ENCODE assay signal across 14 cellular contexts in genomic region chr6:12343440-12344162, GRCh38. TPM values are rescaled to one million over a fixed set of nuclear protein-coding genes. Genes with fewer than 3 reads are reported as not detected.
DNase-seq lines count a peak whose midpoint lies in the region; ATAC-seq and TF ChIP-seq lines count a peak whose summit lies in the region.
"Had no signal": no experiment of that assay in that cellular context is flagged by ENCODE, and none has a peak within 500 bp of the region (broad histone marks: within the 10 kb centered on the region; RNA-seq: fewer than 3 reads in every experiment).

No MANE protein-coding gene starts in this region.

- H3K4me3 ChIP-seq in AG04449 (ENCODE audit: low read depth, low read length) = no peak overlapping the region
- H3K4me3 ChIP-seq in choroid plexus epithelial cell (ENCODE audit: low read depth, low read length) = no peak overlapping the region
- no peak overlapping the region for H3K4me3 ChIP-seq in mucosa of descending colon
- no peak overlapping the region for H3K4me3 ChIP-seq in A673 (ENCODE audit: low read depth, low read length, poor library complexity, severe bottlenecking)
- H3K4me3 ChIP-seq: left ventricle myocardium inferior, smooth muscle cell, thyroid gland had no signal

- TF ChIP-seq CTCF in AG04449 (IDR thresholded peaks at IDR 0.05; ENCODE audit: insufficient read depth, low read length, missing control alignments) (no peak), choroid plexus epithelial cell (conservative IDR thresholded peaks at IDR 0.05; ENCODE audit: low read depth, low read length) (no peak), mucosa of descending colon (IDR thresholded peaks at IDR 0.05) (no peak), A673 (conservative IDR thresholded peaks at IDR 0.05; ENCODE audit: low read depth, low read length) (no peak)

- CTCF ChIA-PET in AG04449 (lab: Yijun Ruan, JAX) (interaction anchor here (1.3 to 1.7 kb wide), 2 partner anchors 139 to 262 kb away, joined by 3 to 4 read pairs; no protein-coding TSS in a partner anchor), A673 (lab: Charles Lee) (no interaction called here)

- DNase-seq in AG04449 (ENCODE audit: low read depth, low spot score) = peak; percentile 33
- DNase-seq in NCI-H460 (ENCODE audit: extremely low read depth, low read depth) = peak; percentile 16
- peak; percentile 52 for DNase-seq in choroid plexus epithelial cell (ENCODE audit: low read depth)
- DNase-seq in mucosa of descending colon = peak in 2 of 3 donors; percentile 67 to 68
- no peak for DNase-seq in KG1 (lab: John Stamatoyannopoulos, UW)
- no peak for DNase-seq in DMS153 treated with DMSO at 0.1 percent for 48 hours (lab: John Stamatoyannopoulos, UW; ENCODE audit: unreplicated experiment)
- DNase-seq in A673 (ENCODE audit: low spot score) = no peak
- DNase-seq: activated CD4-positive, alpha-beta T cell treated with anti-CD3 and anti-CD28 coated beads, Interleukin-2, amount 10 ng/mL, durations not matched to agents 7 days and 5 days; head of caudate nucleus; left ventricle myocardium inferior; thyroid gland had no signal

- POLR2A ChIA-PET in AG04449 (lab: Yijun Ruan, JAX) (no interaction called here), A673 (lab: Charles Lee; ENCODE audit: low non-redundant PET) (no interaction called here)

- H3K9me3 ChIP-seq in mucosa of descending colon (no peaks in the 10 kb centered on the region), A673 (ENCODE audit: low read depth, low read length, poor library complexity, severe bottlenecking) (no peaks in the 10 kb centered on the region)
- H3K9me3 ChIP-seq: left ventricle myocardium inferior, thyroid gland had no signal

- H3K4me1 ChIP-seq in mucosa of descending colon (ENCODE audit: low read depth) (peaks cover 45% of the 10 kb centered on the region), A673 (ENCODE audit: insufficient read depth, low read length, poor library complexity, severe bottlenecking) (no peaks in the 10 kb centered on the region)
- H3K4me1 ChIP-seq: left ventricle myocardium inferior, thyroid gland had no signal

- intact Hi-C loops in mucosa of descending colon (cut with DNase I, micrococcal nuclease) = no loop called here
- intact Hi-C loops in A673 (cut with micrococcal nuclease; ENCODE audit: unreplicated experiment) = no loop called here

- ATAC-seq in mucosa of descending colon (peak; percentile 81), GM21390 (IDR thresholded peaks at IDR 0.05; ENCODE audit: unreplicated experiment) (no peak)

- peaks cover 16% of the 10 kb centered on the region for H3K27me3 ChIP-seq in A673 (replicated peaks; ENCODE audit: insufficient read depth, low read depth, low read length, poor library complexity)
- H3K27me3 ChIP-seq: thyroid gland had no signal

- BruUV-seq in A673 (replicated peaks; lab: Mats Ljungman, UMichigan) = no TSS peak

- H3K27ac ChIP-seq in A673 (ENCODE audit: low read depth, low read length, poor library complexity, severe bottlenecking) = no peak overlapping the region
- H3K27ac ChIP-seq: left ventricle myocardium inferior, thyroid gland had no signal

- H3K36me3 ChIP-seq in mucosa of descending colon (ENCODE audit: low read depth) = no peaks in the 10 kb centered on the region
- no peaks in the 10 kb centered on the region for H3K36me3 ChIP-seq in A673 (ENCODE audit: insufficient read depth, low read length, poor library complexity, severe bottlenecking)
- H3K36me3 ChIP-seq: left ventricle myocardium inferior, thyroid gland had no signal

RNA-seq across cellular contexts. Expression of gene EDN1, which starts 53.4 kb away (rescaled TPM):
- 12.0 and 12.8 TPM in 2 replicates for total RNA-seq in NCI-H460 (2014; rRNA removed; shearing (Covaris generic))
- polyA plus RNA-seq in NCI-H460 (2014; cell fraction: nucleus; rRNA removed) = 6.7 and 15.1 TPM in 2 replicates
- 10 to 100 TPM in 2 of 3 donors, 1 to 10 TPM in 1; 8.4 to 26.5 (median 14.0) TPM for total RNA-seq in mucosa of descending colon
- not detected in 2 replicates for total RNA-seq in A673 (2021)
- total RNA-seq: neural crest cell had no signal

Comparison
In these comparisons a context has a peak if more than half of its experiments do, and no peak if none do; other contexts are left out.
1. DNase-seq: peak in AG04449 (single experiment), NCI-H460 (single experiment), choroid plexus epithelial cell (single experiment) and mucosa of descending colon (2 of 3); none in KG1 (single experiment), DMS153 treated with DMSO at 0.1 percent for 48 hours (single experiment) and A673 (single experiment).